ENCODE assay signal across 25 cellular contexts in genomic region chr3:47092090-47092489, GRCh38.
"Had no signal": no experiment of that assay in that cellular context is flagged by ENCODE, and none has a peak within 500 bp of the region (broad histone marks: within the 10 kb centered on the region; RNA-seq: fewer than 3 reads in every experiment).

No MANE protein-coding gene starts in this region.

- H3K4me3 ChIP-seq: colonic mucosa, coronary artery, dorsolateral prefrontal cortex, esophagus muscularis mucosa, esophagus squamous epithelium, gastrocnemius medialis, gastroesophageal sphincter, heart left ventricle had no signal

- H3K4me1 ChIP-seq: colonic mucosa, esophagus muscularis mucosa, esophagus squamous epithelium, foreskin keratinocyte, gastrocnemius medialis, gastroesophageal sphincter, heart left ventricle had no signal

- DNase-seq: colonic mucosa; cortex of kidney; dermis blood vessel endothelial cell; dorsolateral prefrontal cortex; effector CD4-positive, alpha-beta T cell; effector CD8-positive, alpha-beta T cell; effector memory CD4-positive, alpha-beta T cell; effector memory CD8-positive, alpha-beta T cell; endodermal cell; erythroblast; esophagus squamous epithelium; foreskin fibroblast; foreskin keratinocyte; foreskin melanocyte; gastrocnemius medialis; glutamatergic neuron; head of caudate nucleus; heart left ventricle had no signal

- H3K9me3 ChIP-seq: colonic mucosa, esophagus muscularis mucosa, esophagus squamous epithelium, gastrocnemius medialis, gastroesophageal sphincter, heart left ventricle had no signal

- FAIRE-seq: colon, endothelial cell of umbilical vein had no signal

- H3K27me3 ChIP-seq: colonic mucosa, dorsolateral prefrontal cortex, esophagus muscularis mucosa, esophagus squamous epithelium, foreskin keratinocyte, gastrocnemius medialis, gastroesophageal sphincter, heart left ventricle had no signal

- H3K36me3 ChIP-seq: colonic mucosa had no signal

- H3K27ac ChIP-seq: colonic mucosa, coronary artery, dorsolateral prefrontal cortex, epithelial cell of prostate, esophagus muscularis mucosa, esophagus squamous epithelium, foreskin keratinocyte, gastrocnemius medialis, gastroesophageal sphincter, heart left ventricle had no signal

- ATAC-seq: effector memory CD8-positive, alpha-beta T cell; esophagus mucosa; foreskin keratinocyte; gastrocnemius medialis; gastroesophageal sphincter; heart left ventricle had no signal
